In genomic region chr15:101049856-101050646, GRCh38 we compare ENCODE assay signal across 22 cellular contexts.
DNase-seq lines count a peak whose midpoint lies in the region; ATAC-seq and TF ChIP-seq lines count a peak whose summit lies in the region.
"Had no signal": no experiment of that assay in that cellular context is flagged by ENCODE, and none has a peak within 500 bp of the region (broad histone marks: within the 10 kb centered on the region; RNA-seq: fewer than 3 reads in every experiment).

No MANE protein-coding gene starts in this region.

- H3K27me3 Mint-ChIP-seq in activated T-cell treated with anti-CD3 and anti-CD28 coated beads, Interleukin-2, amount 50 U/mL, for 24 hours, result no peaks in the 10 kb centered on the region
- H3K27me3 Mint-ChIP-seq in glutamatergic neuron (ENCODE audit: unreplicated experiment) (peaks cover 2% of the 10 kb centered on the region), type B pancreatic cell (peaks cover 4% of the 10 kb centered on the region)
- H3K27me3 Mint-ChIP-seq: activated naive CD8-positive, alpha-beta T cell; brain; dendritic cell treated with granulocyte-macrophage colony-stimulating factor and Interleukin-4, amounts not matched to agents 40 ng/mL and 50 ng/mL, for 4 days; stimulated activated naive B cell treated with anti-CD40 and anti-IgM and Interleukin-4, amounts not matched to agents 10 μg/mL and 1 μg/mL and 100 μg/mL, for 72 hours had no signal

- no peak overlapping the region for H2AK5ac ChIP-seq in mesenchymal stem cell (ENCODE audit: low read length, severe bottlenecking)

- no peak for TF ChIP-seq CTCF in glutamatergic neuron (IDR thresholded peaks at IDR 0.05; ENCODE audit: partially characterized antibody, unreplicated experiment)
- TF ChIP-seq CTCF in type B pancreatic cell (conservative IDR thresholded peaks at IDR 0.05), result no peak

- no peak overlapping the region for H2AFZ ChIP-seq in mesenchymal stem cell (ENCODE audit: low read depth, low read length)

- H3K9me3 ChIP-seq in mesenchymal stem cell (ENCODE audit: control insufficient read depth, low read length), result no peaks in the 10 kb centered on the region
- H3K9me3 ChIP-seq: A549, heart left ventricle, uterus had no signal

- no peak overlapping the region for H3K27ac Mint-ChIP-seq in activated T-cell treated with anti-CD3 and anti-CD28 coated beads, Interleukin-2, amount 50 U/mL, for 24 hours
- H3K27ac Mint-ChIP-seq in glutamatergic neuron (ENCODE audit: unreplicated experiment), result no peak overlapping the region
- H3K27ac Mint-ChIP-seq in type B pancreatic cell, result no peak overlapping the region
- H3K27ac Mint-ChIP-seq: activated naive CD8-positive, alpha-beta T cell; brain; CD14-positive monocyte; dendritic cell treated with granulocyte-macrophage colony-stimulating factor and Interleukin-4, amounts not matched to agents 40 ng/mL and 50 ng/mL, for 4 days; stimulated activated naive B cell treated with anti-CD40 and anti-IgM and Interleukin-4, amounts not matched to agents 10 μg/mL and 1 μg/mL and 100 μg/mL, for 72 hours had no signal

- H3K9me3 Mint-ChIP-seq in activated T-cell treated with anti-CD3 and anti-CD28 coated beads, Interleukin-2, amount 50 U/mL, for 24 hours, result no peaks in the 10 kb centered on the region
- H3K9me3 Mint-ChIP-seq in glutamatergic neuron (ENCODE audit: unreplicated experiment), result peaks cover 3% of the 10 kb centered on the region
- no peaks in the 10 kb centered on the region for H3K9me3 Mint-ChIP-seq in type B pancreatic cell
- H3K9me3 Mint-ChIP-seq: CD14-positive monocyte; dendritic cell treated with granulocyte-macrophage colony-stimulating factor and Interleukin-4, amounts not matched to agents 40 ng/mL and 50 ng/mL, for 4 days; stimulated activated naive B cell treated with anti-CD40 and anti-IgM and Interleukin-4, amounts not matched to agents 10 μg/mL and 1 μg/mL and 100 μg/mL, for 72 hours had no signal

- H2BK12ac ChIP-seq in mesenchymal stem cell (ENCODE audit: low read length in 2 of 2), result no peak overlapping the region

- no peaks in the 10 kb centered on the region for H3K4me1 Mint-ChIP-seq in activated T-cell treated with anti-CD3 and anti-CD28 coated beads, Interleukin-2, amount 50 U/mL, for 24 hours (ENCODE audit: low read depth)
- H3K4me1 Mint-ChIP-seq in glutamatergic neuron (ENCODE audit: low read depth, unreplicated experiment) (peaks cover 22% of the 10 kb centered on the region), type B pancreatic cell (ENCODE audit: unreplicated experiment) (peaks cover 8% of the 10 kb centered on the region)
- H3K4me1 Mint-ChIP-seq: CD14-positive monocyte had no signal

- no peak overlapping the region for H3K14ac ChIP-seq in mesenchymal stem cell (ENCODE audit: low read length in 2 of 2)

- H3K9ac ChIP-seq in mesenchymal stem cell (ENCODE audit: low read length), result no peak overlapping the region

- peak overlapping the region in 1 of 2 experiments; percentile 23 for H3K23ac ChIP-seq in mesenchymal stem cell (ENCODE audit: low read length in 2 of 2)

- no peak overlapping the region for H3K4ac ChIP-seq in mesenchymal stem cell (ENCODE audit: low read depth in 1 of 2, low read length in 2 of 2)

- H3K4me3 ChIP-seq in mesenchymal stem cell (ENCODE audit: insufficient read depth in 1 of 2, low read depth in 1 of 2, low read length in 2 of 2), result no peak overlapping the region
- H3K4me3 ChIP-seq: A549, heart left ventricle, uterus had no signal

- peak; percentile 19 for DNase-seq in activated T-cell treated with anti-CD3 and anti-CD28 coated beads, Interleukin-2, amount 50 U/mL, for 24 hours
- no peak for DNase-seq in activated T-cell treated with anti-CD3 and anti-CD28 coated beads, Interleukin-2, amount 50 U/mL, for 1 hour
- DNase-seq in glutamatergic neuron (peak; percentile 10), mucosa of gallbladder (ENCODE audit: low spot score) (peak; percentile 10), type B pancreatic cell (ENCODE audit: extremely low spot score, unreplicated experiment) (peak; percentile 59), mesenchymal stem cell (no peak)
- DNase-seq: DMS79 treated with DMSO at 0.1 percent for 48 hours; NCI-H1105 treated with DMSO at 0.1 percent for 48 hours; NCI-H2171; NCI-H774; occipital lobe; stimulated activated naive B cell treated with anti-CD40 and anti-IgM and Interleukin-4, amounts not matched to agents 10 μg/mL and 1 μg/mL and 100 μg/mL, for 72 hours had no signal

- no peak overlapping the region for H2BK15ac ChIP-seq in mesenchymal stem cell (ENCODE audit: low read depth, poor library complexity, severe bottlenecking)

- H3K27me3 ChIP-seq in mesenchymal stem cell (ENCODE audit: control insufficient read depth in 1 of 2, insufficient read depth in 1 of 2, low read length in 2 of 2), result no peaks in the 10 kb centered on the region
- H3K27me3 ChIP-seq: heart left ventricle, uterus had no signal

- no peaks in the 10 kb centered on the region for H3K36me3 Mint-ChIP-seq in activated T-cell treated with anti-CD3 and anti-CD28 coated beads, Interleukin-2, amount 50 U/mL, for 24 hours (ENCODE audit: low read depth)
- H3K36me3 Mint-ChIP-seq in glutamatergic neuron (ENCODE audit: unreplicated experiment) (no peaks in the 10 kb centered on the region), type B pancreatic cell (no peaks in the 10 kb centered on the region)
- H3K36me3 Mint-ChIP-seq: activated naive CD8-positive, alpha-beta T cell; brain had no signal

- H3K79me1 ChIP-seq in mesenchymal stem cell (replicated peaks; ENCODE audit: low read length, poor library complexity, severe bottlenecking), result no peaks in the 10 kb centered on the region

- no peak overlapping the region for H4K91ac ChIP-seq in mesenchymal stem cell (ENCODE audit: low read length)

- peaks cover 6 to 75% of the 10 kb centered on the region in 2 experiments for H3K36me3 ChIP-seq in mesenchymal stem cell (ENCODE audit: control insufficient read depth in 1 of 2, insufficient read depth in 2 of 2, low read depth in 1 of 2, low read length in 2 of 2)
- H3K36me3 ChIP-seq: uterus had no signal

- H3K18ac ChIP-seq in mesenchymal stem cell (ENCODE audit: low read depth in 1 of 2, low read length in 2 of 2), result no peak overlapping the region

- ATAC-seq in HG02678 (IDR thresholded peaks at IDR 0.05; ENCODE audit: unreplicated experiment), result no peak
- ATAC-seq in GM21576 (IDR thresholded peaks at IDR 0.05; ENCODE audit: unreplicated experiment), result no peak
- ATAC-seq: A549, Panc1 had no signal

- H2BK5ac ChIP-seq in mesenchymal stem cell (ENCODE audit: low read depth, low read length, poor library complexity, severe bottlenecking), result no peak overlapping the region

- no peak overlapping the region for H3K27ac ChIP-seq in mesenchymal stem cell (ENCODE audit: low read length, poor library complexity, severe bottlenecking)
- H3K27ac ChIP-seq: A549, heart left ventricle had no signal

- H2BK120ac ChIP-seq in mesenchymal stem cell (ENCODE audit: low read depth, low read length), result no peak overlapping the region

- WGBS in mesenchymal stem cell, result 88% methylated on average over 21 of the region's 23 CpGs

- H3K4me3 Mint-ChIP-seq in activated T-cell treated with anti-CD3 and anti-CD28 coated beads, Interleukin-2, amount 50 U/mL, for 24 hours, result no peak overlapping the region
- no peak overlapping the region for H3K4me3 Mint-ChIP-seq in glutamatergic neuron (ENCODE audit: unreplicated experiment)
- no peak overlapping the region for H3K4me3 Mint-ChIP-seq in type B pancreatic cell
- H3K4me3 Mint-ChIP-seq: activated naive CD8-positive, alpha-beta T cell; brain; CD14-positive monocyte; dendritic cell treated with granulocyte-macrophage colony-stimulating factor and Interleukin-4, amounts not matched to agents 40 ng/mL and 50 ng/mL, for 4 days; stimulated activated naive B cell treated with anti-CD40 and anti-IgM and Interleukin-4, amounts not matched to agents 10 μg/mL and 1 μg/mL and 100 μg/mL, for 72 hours had no signal

- H3K4me2 ChIP-seq in mesenchymal stem cell (ENCODE audit: low read length, poor library complexity, severe bottlenecking), result no peak overlapping the region
- H3K4me2 ChIP-seq: A549 had no signal

- no peaks in the 10 kb centered on the region for H3K4me1 ChIP-seq in mesenchymal stem cell (ENCODE audit: control insufficient read depth, insufficient read depth, low read depth, low read length)
- H3K4me1 ChIP-seq: A549, uterus had no signal

- H4K8ac ChIP-seq in mesenchymal stem cell (ENCODE audit: low read length), result no peak overlapping the region

Comparison
In these comparisons a context has a peak if more than half of its experiments do, and no peak if none do; other contexts are left out.
1. DNase-seq: peak in activated T-cell treated with anti-CD3 and anti-CD28 coated beads, Interleukin-2, amount 50 U/mL, for 24 hours (single experiment), glutamatergic neuron (single experiment), mucosa of gallbladder (single experiment) and type B pancreatic cell (single experiment); none in activated T-cell treated with anti-CD3 and anti-CD28 coated beads, Interleukin-2, amount 50 U/mL, for 1 hour (single experiment) and mesenchymal stem cell (single experiment).